In genomic region chr22:22233081-22233480, GRCh38 we compare ENCODE assay signal across 20 cellular contexts. TPM values are rescaled to one million over a fixed set of nuclear protein-coding genes. Genes with fewer than 3 reads are reported as not detected.
DNase-seq lines count a peak whose midpoint lies in the region; ATAC-seq lines count a peak whose summit lies in the region.
"Had no signal": no experiment of that assay in that cellular context is flagged by ENCODE, and none has a peak within 500 bp of the region (broad histone marks: within the 10 kb centered on the region; RNA-seq: fewer than 3 reads in every experiment).

No MANE protein-coding gene starts in this region.

- H3K27me3 ChIP-seq in SJCRH30, result no peaks in the 10 kb centered on the region; the same call in 1 of the 2 replicates

- no peaks in the 10 kb centered on the region for H3K9me3 ChIP-seq in SJCRH30 (replicated peaks)
- H3K9me3 ChIP-seq: HAP-1 had no signal

- DNase-seq in stimulated activated naive CD8-positive, alpha-beta T cell treated with anti-CD3 and anti-CD28 coated beads, Interleukin-15, amount 100 ng/mL, for 72 hours, result no peak
- DNase-seq in stimulated activated naive CD8-positive, alpha-beta T cell treated with anti-CD3 and anti-CD28 coated beads, Interleukin-15, Interleukin-2, amounts not matched to agents 100 U/mL and 50 U/mL, for 24 hours, result no peak
- DNase-seq in islet precursor cell, result peak; percentile 26
- peak; percentile 7 for DNase-seq in ureter (ENCODE audit: low spot score)
- no peak for DNase-seq in SJCRH30
- no peak for DNase-seq in T-helper 2 cell
- DNase-seq: C1 segment of cervical spinal cord; Calu3; CD4-positive, alpha-beta memory T cell; COR-L47; DMS53; DMS79 treated with DMSO at 0.1 percent for 48 hours; GF-D8; GOT3; HFFc6 had no signal

- peaks cover 14% of the 10 kb centered on the region for H3K4me1 Mint-ChIP-seq in stimulated activated naive CD8-positive, alpha-beta T cell treated with anti-CD3 and anti-CD28 coated beads, Interleukin-15, amount 100 ng/mL, for 72 hours
- H3K4me1 Mint-ChIP-seq: CD4-positive, alpha-beta memory T cell had no signal

- H3K9me3 Mint-ChIP-seq in stimulated activated naive CD8-positive, alpha-beta T cell treated with anti-CD3 and anti-CD28 coated beads, Interleukin-15, amount 100 ng/mL, for 72 hours, result no peaks in the 10 kb centered on the region
- H3K9me3 Mint-ChIP-seq: CD4-positive, alpha-beta memory T cell; HFFc6 had no signal

- peaks cover 17% of the 10 kb centered on the region for H3K27me3 Mint-ChIP-seq in stimulated activated naive CD8-positive, alpha-beta T cell treated with anti-CD3 and anti-CD28 coated beads, Interleukin-15, amount 100 ng/mL, for 72 hours

- ATAC-seq in stimulated activated naive CD8-positive, alpha-beta T cell treated with anti-CD3 and anti-CD28 coated beads, Interleukin-15, amount 100 ng/mL, for 72 hours, result no peak
- ATAC-seq in stimulated activated naive CD8-positive, alpha-beta T cell treated with anti-CD3 and anti-CD28 coated beads, Interleukin-15, Interleukin-2, amounts not matched to agents 100 U/mL and 50 U/mL, for 24 hours, result no peak

- no peak overlapping the region for H3K27ac ChIP-seq in SJCRH30

- no peak overlapping the region for H3K4me3 Mint-ChIP-seq in stimulated activated naive CD8-positive, alpha-beta T cell treated with anti-CD3 and anti-CD28 coated beads, Interleukin-15, amount 100 ng/mL, for 72 hours
- H3K4me3 Mint-ChIP-seq: CD4-positive, alpha-beta memory T cell; HFFc6 had no signal

- H3K36me3 ChIP-seq in SJCRH30, result no peaks in the 10 kb centered on the region
- H3K36me3 ChIP-seq: HAP-1 had no signal

- no peak overlapping the region for H3K4me3 ChIP-seq in SJCRH30
- H3K4me3 ChIP-seq: HAP-1 had no signal

- H3K27ac Mint-ChIP-seq in stimulated activated naive CD8-positive, alpha-beta T cell treated with anti-CD3 and anti-CD28 coated beads, Interleukin-15, amount 100 ng/mL, for 72 hours, result peak overlapping the region; percentile 42 to 59
- H3K27ac Mint-ChIP-seq: CD4-positive, alpha-beta memory T cell; HFFc6 had no signal

- H3K4me1 ChIP-seq in SJCRH30, result no peaks in the 10 kb centered on the region
- H3K4me1 ChIP-seq: HAP-1 had no signal

RNA-seq across cellular contexts. Expression of gene VPREB1, which starts 11.5 kb away (rescaled TPM):
- not detected for total RNA-seq in ureter
- total RNA-seq in SJCRH30 (2014; rRNA removed; shearing (Covaris generic)), result not detected in 2 replicates
- total RNA-seq: A172; A673; Calu3; CD4-positive, alpha-beta memory T cell; Daoy; G401; HFFc6 had no signal

Comparison
In these comparisons a context has a peak if more than half of its experiments do, and no peak if none do; other contexts are left out.
1. DNase-seq: peak in islet precursor cell (single experiment) and ureter (single experiment); none in stimulated activated naive CD8-positive, alpha-beta T cell treated with anti-CD3 and anti-CD28 coated beads, Interleukin-15, amount 100 ng/mL, for 72 hours (0 of 2), stimulated activated naive CD8-positive, alpha-beta T cell treated with anti-CD3 and anti-CD28 coated beads, Interleukin-15, Interleukin-2, amounts not matched to agents 100 U/mL and 50 U/mL, for 24 hours (single experiment), SJCRH30 (0 of 2) and T-helper 2 cell (0 of 5).